ENCODE assay signal across 1 cellular context in genomic region chr15:93034512-93034911, GRCh38.
TF ChIP-seq lines count a peak whose summit lies in the region.

No MANE protein-coding gene starts in this region.

TF ChIP-seq in HepG2, 621 proteins besides CTCF, POLR2A, EP300 and RAD21:
- no peak for TF ChIP-seq ZNF33B (CRISPR knock-in tag; IDR thresholded peaks at IDR 0.05)
- no peak for TF ChIP-seq PRDM15 (CRISPR knock-in tag; IDR thresholded peaks at IDR 0.05)
- no peak for TF ChIP-seq ZNF264 (CRISPR knock-in tag; IDR thresholded peaks at IDR 0.05)
- no peak for TF ChIP-seq NCOA1 (CRISPR knock-in tag; IDR thresholded peaks at IDR 0.05)
- no peak for TF ChIP-seq FOXP1 (IDR thresholded peaks at IDR 0.05)
- TF ChIP-seq FOXP1 (CRISPR knock-in tag; IDR thresholded peaks at IDR 0.05) = no peak
- TF ChIP-seq AKAP8 (CRISPR knock-in tag; IDR thresholded peaks at IDR 0.05) = no peak
- no peak for TF ChIP-seq MXI1 (IDR thresholded peaks at IDR 0.05; ENCODE audit: borderline replicate concordance, low read depth, low read length)
- no peak for TF ChIP-seq ZNF737 (CRISPR knock-in tag; IDR thresholded peaks at IDR 0.05; ENCODE audit: borderline replicate concordance)
- no peak for TF ChIP-seq ZNF790 (CRISPR knock-in tag; IDR thresholded peaks at IDR 0.05; ENCODE audit: borderline replicate concordance)
- no peak for TF ChIP-seq HNF4A (CRISPR knock-in tag; IDR thresholded peaks at IDR 0.05)
- TF ChIP-seq, protein P1, sequence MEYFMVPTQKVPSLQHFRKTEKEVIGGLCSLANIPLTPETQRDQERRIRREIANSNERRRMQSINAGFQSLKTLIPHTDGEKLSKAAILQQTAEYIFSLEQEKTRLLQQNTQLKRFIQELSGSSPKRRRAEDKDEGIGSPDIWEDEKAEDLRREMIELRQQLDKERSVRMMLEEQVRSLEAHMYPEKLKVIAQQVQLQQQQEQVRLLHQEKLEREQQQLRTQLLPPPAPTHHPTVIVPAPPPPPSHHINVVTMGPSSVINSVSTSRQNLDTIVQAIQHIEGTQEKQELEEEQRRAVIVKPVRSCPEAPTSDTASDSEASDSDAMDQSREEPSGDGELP (IDR thresholded peaks at IDR 0.05; ENCODE audit: borderline replicate concordance, low read depth) = no peak
- TF ChIP-seq TCF7L2 (IDR thresholded peaks at IDR 0.05; ENCODE audit: low read depth, low read length) = no peak
